In genomic region chrX:130144509-130144908, GRCh38 we compare ENCODE assay signal across 1 cellular context.
TF ChIP-seq lines count a peak whose summit lies in the region.

No MANE protein-coding gene starts in this region.

TF ChIP-seq in HCT116, 20 proteins besides CTCF, POLR2A, EP300 and RAD21:
- TF ChIP-seq YY1 (IDR thresholded peaks at IDR 0.05; ENCODE audit: extremely low read depth, insufficient replicate concordance, low read depth, low read length) (no peak), POLR2AphosphoS5 (IDR thresholded peaks at IDR 0.05; ENCODE audit: low read depth, low read length) (no peak), CBX3 (IDR thresholded peaks at IDR 0.05; ENCODE audit: low read depth) (no peak), ATF3 (IDR thresholded peaks at IDR 0.05) (no peak), EZH2 (IDR thresholded peaks at IDR 0.05) (no peak), ZNF274 (IDR thresholded peaks at IDR 0.05; ENCODE audit: low read depth, low read length) (no peak), JUND (IDR thresholded peaks at IDR 0.05) (no peak), FOSL1 (IDR thresholded peaks at IDR 0.05; ENCODE audit: low read depth) (no peak), SRF (IDR thresholded peaks at IDR 0.05; ENCODE audit: low read depth) (no peak)
- TF ChIP-seq, protein P1, sequence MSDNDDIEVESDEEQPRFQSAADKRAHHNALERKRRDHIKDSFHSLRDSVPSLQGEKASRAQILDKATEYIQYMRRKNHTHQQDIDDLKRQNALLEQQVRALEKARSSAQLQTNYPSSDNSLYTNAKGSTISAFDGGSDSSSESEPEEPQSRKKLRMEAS (IDR thresholded peaks at IDR 0.05): no peak
